3 cellular contexts compared by ENCODE assay signal in the genomic region with DNA sequence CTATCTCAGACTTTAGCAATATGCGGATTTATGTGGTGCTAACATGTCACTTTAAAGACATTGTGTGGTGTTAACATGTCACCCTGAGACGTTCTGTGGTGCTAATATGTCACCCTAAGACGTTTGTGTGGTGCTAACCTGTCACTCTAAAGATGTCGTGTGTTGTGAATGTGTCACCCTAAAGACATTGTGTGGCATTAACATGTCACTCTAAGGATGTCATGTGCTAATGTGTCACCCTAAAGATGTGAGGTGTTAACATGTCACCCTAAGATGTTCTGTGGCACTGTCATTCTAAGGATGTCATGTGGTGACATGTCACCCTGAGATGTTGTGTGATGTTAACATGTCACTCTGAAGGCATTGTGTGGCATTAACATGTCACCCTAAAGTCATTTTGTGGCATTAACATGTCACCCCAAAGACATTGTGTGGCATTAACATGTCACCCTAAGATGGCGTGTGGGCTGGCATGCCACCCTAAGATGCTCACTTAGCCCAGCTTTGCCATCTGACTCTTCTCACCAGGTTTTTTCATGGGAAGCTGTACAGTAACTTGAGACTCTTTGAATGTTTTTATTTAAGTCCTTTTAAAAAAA.
TF ChIP-seq lines count a peak whose summit lies in the region.

No MANE protein-coding gene starts in this region.

TF ChIP-seq in HepG2, 621 proteins besides CTCF, POLR2A, EP300 and RAD21 (continues in another document):
- TF ChIP-seq, protein P1, sequence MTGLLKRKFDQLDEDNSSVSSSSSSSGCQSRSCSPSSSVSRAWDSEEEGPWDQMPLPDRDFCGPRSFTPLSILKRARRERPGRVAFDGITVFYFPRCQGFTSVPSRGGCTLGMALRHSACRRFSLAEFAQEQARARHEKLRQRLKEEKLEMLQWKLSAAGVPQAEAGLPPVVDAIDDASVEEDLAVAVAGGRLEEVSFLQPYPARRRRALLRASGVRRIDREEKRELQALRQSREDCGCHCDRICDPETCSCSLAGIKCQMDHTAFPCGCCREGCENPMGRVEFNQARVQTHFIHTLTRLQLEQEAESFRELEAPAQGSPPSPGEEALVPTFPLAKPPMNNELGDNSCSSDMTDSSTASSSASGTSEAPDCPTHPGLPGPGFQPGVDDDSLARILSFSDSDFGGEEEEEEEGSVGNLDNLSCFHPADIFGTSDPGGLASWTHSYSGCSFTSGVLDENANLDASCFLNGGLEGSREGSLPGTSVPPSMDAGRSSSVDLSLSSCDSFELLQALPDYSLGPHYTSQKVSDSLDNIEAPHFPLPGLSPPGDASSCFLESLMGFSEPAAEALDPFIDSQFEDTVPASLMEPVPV (CRISPR knock-in tag; IDR thresholded peaks at IDR 0.05), result no peak
- TF ChIP-seq SNAPC2 (CRISPR knock-in tag; IDR thresholded peaks at IDR 0.05), result no peak
- TF ChIP-seq MYC (CRISPR knock-in tag; IDR thresholded peaks at IDR 0.05; ENCODE audit: borderline replicate concordance), result no peak
- no peak for TF ChIP-seq KLF16 (CRISPR knock-in tag; IDR thresholded peaks at IDR 0.05)
- TF ChIP-seq RNF2 (conservative IDR thresholded peaks at IDR 0.05; ENCODE audit: low read depth), result no peak
- TF ChIP-seq MEIS2 (CRISPR knock-in tag; IDR thresholded peaks at IDR 0.05), result no peak
- no peak for TF ChIP-seq ZNF781 (CRISPR knock-in tag; IDR thresholded peaks at IDR 0.05; ENCODE audit: borderline replicate concordance, not compliant biosample characterization)
- TF ChIP-seq, protein P2, sequence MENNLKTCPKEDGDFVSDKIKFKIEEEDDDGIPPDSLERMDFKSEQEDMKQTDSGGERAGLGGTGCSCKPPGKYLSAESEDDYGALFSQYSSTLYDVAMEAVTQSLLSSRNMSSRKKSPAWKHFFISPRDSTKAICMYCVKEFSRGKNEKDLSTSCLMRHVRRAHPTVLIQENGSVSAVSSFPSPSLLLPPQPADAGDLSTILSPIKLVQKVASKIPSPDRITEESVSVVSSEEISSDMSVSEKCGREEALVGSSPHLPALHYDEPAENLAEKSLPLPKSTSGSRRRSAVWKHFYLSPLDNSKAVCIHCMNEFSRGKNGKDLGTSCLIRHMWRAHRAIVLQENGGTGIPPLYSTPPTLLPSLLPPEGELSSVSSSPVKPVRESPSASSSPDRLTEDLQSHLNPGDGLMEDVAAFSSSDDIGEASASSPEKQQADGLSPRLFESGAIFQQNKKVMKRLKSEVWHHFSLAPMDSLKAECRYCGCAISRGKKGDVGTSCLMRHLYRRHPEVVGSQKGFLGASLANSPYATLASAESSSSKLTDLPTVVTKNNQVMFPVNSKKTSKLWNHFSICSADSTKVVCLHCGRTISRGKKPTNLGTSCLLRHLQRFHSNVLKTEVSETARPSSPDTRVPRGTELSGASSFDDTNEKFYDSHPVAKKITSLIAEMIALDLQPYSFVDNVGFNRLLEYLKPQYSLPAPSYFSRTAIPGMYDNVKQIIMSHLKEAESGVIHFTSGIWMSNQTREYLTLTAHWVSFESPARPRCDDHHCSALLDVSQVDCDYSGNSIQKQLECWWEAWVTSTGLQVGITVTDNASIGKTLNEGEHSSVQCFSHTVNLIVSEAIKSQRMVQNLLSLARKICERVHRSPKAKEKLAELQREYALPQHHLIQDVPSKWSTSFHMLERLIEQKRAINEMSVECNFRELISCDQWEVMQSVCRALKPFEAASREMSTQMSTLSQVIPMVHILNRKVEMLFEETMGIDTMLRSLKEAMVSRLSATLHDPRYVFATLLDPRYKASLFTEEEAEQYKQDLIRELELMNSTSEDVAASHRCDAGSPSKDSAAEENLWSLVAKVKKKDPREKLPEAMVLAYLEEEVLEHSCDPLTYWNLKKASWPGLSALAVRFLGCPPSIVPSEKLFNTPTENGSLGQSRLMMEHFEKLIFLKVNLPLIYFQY (CRISPR knock-in tag; IDR thresholded peaks at IDR 0.05; ENCODE audit: borderline replicate concordance), result no peak
- TF ChIP-seq RXRB (CRISPR knock-in tag; IDR thresholded peaks at IDR 0.05; ENCODE audit: borderline replicate concordance), result no peak
- TF ChIP-seq, protein P3, sequence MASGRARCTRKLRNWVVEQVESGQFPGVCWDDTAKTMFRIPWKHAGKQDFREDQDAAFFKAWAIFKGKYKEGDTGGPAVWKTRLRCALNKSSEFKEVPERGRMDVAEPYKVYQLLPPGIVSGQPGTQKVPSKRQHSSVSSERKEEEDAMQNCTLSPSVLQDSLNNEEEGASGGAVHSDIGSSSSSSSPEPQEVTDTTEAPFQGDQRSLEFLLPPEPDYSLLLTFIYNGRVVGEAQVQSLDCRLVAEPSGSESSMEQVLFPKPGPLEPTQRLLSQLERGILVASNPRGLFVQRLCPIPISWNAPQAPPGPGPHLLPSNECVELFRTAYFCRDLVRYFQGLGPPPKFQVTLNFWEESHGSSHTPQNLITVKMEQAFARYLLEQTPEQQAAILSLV (CRISPR knock-in tag; IDR thresholded peaks at IDR 0.05; ENCODE audit: borderline replicate concordance), result no peak
- no peak for TF ChIP-seq ZNF101 (CRISPR knock-in tag; IDR thresholded peaks at IDR 0.05; ENCODE audit: borderline replicate concordance, low read depth)
- no peak for TF ChIP-seq ZBTB38 (CRISPR knock-in tag; IDR thresholded peaks at IDR 0.05)

TF ChIP-seq in GM12878, 131 proteins besides CTCF, POLR2A, EP300 and RAD21:
- TF ChIP-seq BCL11A (IDR thresholded peaks at IDR 0.05; ENCODE audit: low read depth, low read length) (no peak), BACH1 (IDR thresholded peaks at IDR 0.05; ENCODE audit: borderline replicate concordance) (no peak), PML (IDR thresholded peaks at IDR 0.05; ENCODE audit: low read length) (no peak), ZNF217 (IDR thresholded peaks at IDR 0.05) (no peak), SUZ12 (IDR thresholded peaks at IDR 0.05; ENCODE audit: unreplicated experiment) (no peak), ASH2L (IDR thresholded peaks at IDR 0.05; ENCODE audit: borderline replicate concordance, low read depth) (no peak), ZNF274 (IDR thresholded peaks at IDR 0.05; ENCODE audit: insufficient read depth, insufficient read length) (no peak), JUNB (IDR thresholded peaks at IDR 0.05) (no peak), ZSCAN29 (IDR thresholded peaks at IDR 0.05) (no peak)
- TF ChIP-seq, protein P4, sequence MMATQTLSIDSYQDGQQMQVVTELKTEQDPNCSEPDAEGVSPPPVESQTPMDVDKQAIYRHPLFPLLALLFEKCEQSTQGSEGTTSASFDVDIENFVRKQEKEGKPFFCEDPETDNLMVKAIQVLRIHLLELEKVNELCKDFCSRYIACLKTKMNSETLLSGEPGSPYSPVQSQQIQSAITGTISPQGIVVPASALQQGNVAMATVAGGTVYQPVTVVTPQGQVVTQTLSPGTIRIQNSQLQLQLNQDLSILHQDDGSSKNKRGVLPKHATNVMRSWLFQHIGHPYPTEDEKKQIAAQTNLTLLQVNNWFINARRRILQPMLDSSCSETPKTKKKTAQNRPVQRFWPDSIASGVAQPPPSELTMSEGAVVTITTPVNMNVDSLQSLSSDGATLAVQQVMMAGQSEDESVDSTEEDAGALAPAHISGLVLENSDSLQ (IDR thresholded peaks at IDR 0.05), result no peak
- TF ChIP-seq, protein P5, sequence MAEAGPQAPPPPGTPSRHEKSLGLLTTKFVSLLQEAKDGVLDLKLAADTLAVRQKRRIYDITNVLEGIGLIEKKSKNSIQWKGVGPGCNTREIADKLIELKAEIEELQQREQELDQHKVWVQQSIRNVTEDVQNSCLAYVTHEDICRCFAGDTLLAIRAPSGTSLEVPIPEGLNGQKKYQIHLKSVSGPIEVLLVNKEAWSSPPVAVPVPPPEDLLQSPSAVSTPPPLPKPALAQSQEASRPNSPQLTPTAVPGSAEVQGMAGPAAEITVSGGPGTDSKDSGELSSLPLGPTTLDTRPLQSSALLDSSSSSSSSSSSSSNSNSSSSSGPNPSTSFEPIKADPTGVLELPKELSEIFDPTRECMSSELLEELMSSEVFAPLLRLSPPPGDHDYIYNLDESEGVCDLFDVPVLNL (IDR thresholded peaks at IDR 0.05; ENCODE audit: low read depth, low read length), result no peak

TF ChIP-seq in neural cell, 6 proteins besides CTCF, POLR2A, EP300 and RAD21:
- TF ChIP-seq SMC3 (conservative IDR thresholded peaks at IDR 0.05; ENCODE audit: poor library complexity) (no peak), TAF1 (IDR thresholded peaks at IDR 0.05; ENCODE audit: low read depth) (no peak), EZH2 (IDR thresholded peaks at IDR 0.05; ENCODE audit: borderline replicate concordance, insufficient read depth, low read length, poor library complexity, severe bottlenecking) (no peak), POLR2AphosphoS5 (IDR thresholded peaks at IDR 0.05) (peak; percentile 90), MXI1 (conservative IDR thresholded peaks at IDR 0.05; ENCODE audit: poor library complexity, severe bottlenecking) (no peak)
- TF ChIP-seq, protein P6, sequence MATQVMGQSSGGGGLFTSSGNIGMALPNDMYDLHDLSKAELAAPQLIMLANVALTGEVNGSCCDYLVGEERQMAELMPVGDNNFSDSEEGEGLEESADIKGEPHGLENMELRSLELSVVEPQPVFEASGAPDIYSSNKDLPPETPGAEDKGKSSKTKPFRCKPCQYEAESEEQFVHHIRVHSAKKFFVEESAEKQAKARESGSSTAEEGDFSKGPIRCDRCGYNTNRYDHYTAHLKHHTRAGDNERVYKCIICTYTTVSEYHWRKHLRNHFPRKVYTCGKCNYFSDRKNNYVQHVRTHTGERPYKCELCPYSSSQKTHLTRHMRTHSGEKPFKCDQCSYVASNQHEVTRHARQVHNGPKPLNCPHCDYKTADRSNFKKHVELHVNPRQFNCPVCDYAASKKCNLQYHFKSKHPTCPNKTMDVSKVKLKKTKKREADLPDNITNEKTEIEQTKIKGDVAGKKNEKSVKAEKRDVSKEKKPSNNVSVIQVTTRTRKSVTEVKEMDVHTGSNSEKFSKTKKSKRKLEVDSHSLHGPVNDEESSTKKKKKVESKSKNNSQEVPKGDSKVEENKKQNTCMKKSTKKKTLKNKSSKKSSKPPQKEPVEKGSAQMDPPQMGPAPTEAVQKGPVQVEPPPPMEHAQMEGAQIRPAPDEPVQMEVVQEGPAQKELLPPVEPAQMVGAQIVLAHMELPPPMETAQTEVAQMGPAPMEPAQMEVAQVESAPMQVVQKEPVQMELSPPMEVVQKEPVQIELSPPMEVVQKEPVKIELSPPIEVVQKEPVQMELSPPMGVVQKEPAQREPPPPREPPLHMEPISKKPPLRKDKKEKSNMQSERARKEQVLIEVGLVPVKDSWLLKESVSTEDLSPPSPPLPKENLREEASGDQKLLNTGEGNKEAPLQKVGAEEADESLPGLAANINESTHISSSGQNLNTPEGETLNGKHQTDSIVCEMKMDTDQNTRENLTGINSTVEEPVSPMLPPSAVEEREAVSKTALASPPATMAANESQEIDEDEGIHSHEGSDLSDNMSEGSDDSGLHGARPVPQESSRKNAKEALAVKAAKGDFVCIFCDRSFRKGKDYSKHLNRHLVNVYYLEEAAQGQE (IDR thresholded peaks at IDR 0.05; ENCODE audit: borderline replicate concordance), result no peak
